Comparison of ENCODE assay signal across 8 cellular contexts in genomic region chr4:123649248-123649643, GRCh38.
DNase-seq lines count a peak whose midpoint lies in the region; ATAC-seq and TF ChIP-seq lines count a peak whose summit lies in the region.

No MANE protein-coding gene starts in this region.

- H3K27ac ChIP-seq in rectal smooth muscle tissue (ENCODE audit: low read depth, low read length) (peak overlapping the region; percentile 88), MM.1S (ENCODE audit: low read length) (no peak overlapping the region)

- H3K4me3 Mint-ChIP-seq in brain, result peak overlapping the region in 3 of 5 experiments; percentile 63 to 79 (median 70)

- H3K27me3 Mint-ChIP-seq in brain, result peaks cover 3% of the 10 kb centered on the region

- H3K4me3 ChIP-seq in rectal smooth muscle tissue (ENCODE audit: low read length) (peak overlapping the region; percentile 41), MM.1S (ENCODE audit: low read length) (no peak overlapping the region)

- H3K36me3 ChIP-seq in rectal smooth muscle tissue (ENCODE audit: control insufficient read depth, insufficient read depth, low read length), result no peaks in the 10 kb centered on the region
- H3K36me3 ChIP-seq in MM.1S (replicated peaks; ENCODE audit: insufficient read depth, low read length), result no peaks in the 10 kb centered on the region

- peak; percentile 79 for ATAC-seq in GM19324 (IDR thresholded peaks at IDR 0.05; ENCODE audit: low FRiP score, unreplicated experiment)
- peak; percentile 69 for ATAC-seq in HG03045 (IDR thresholded peaks at IDR 0.05; ENCODE audit: unreplicated experiment)

- H3F3A ChIP-seq in MM.1S (ENCODE audit: insufficient read depth, low read length), result no peaks in the 10 kb centered on the region

- no peak overlapping the region for H3K4me2 ChIP-seq in MM.1S (ENCODE audit: low read depth, low read length)

- H2AFZ ChIP-seq in MM.1S (ENCODE audit: low read length), result no peak overlapping the region

- no peaks in the 10 kb centered on the region for H3K79me2 ChIP-seq in MM.1S (ENCODE audit: low read length)

- TF ChIP-seq CTCF in brain (conservative IDR thresholded peaks at IDR 0.05) (no peak), MM.1S (IDR thresholded peaks at IDR 0.05; ENCODE audit: low read length) (no peak)

- H4K20me1 ChIP-seq in MM.1S (ENCODE audit: insufficient read depth, low read length), result no peaks in the 10 kb centered on the region

- H3K9me2 ChIP-seq in MM.1S (replicated peaks; ENCODE audit: insufficient read depth, low read length), result no peaks in the 10 kb centered on the region

- DNase-seq in iPS-NIHi7 (ENCODE audit: extremely low spot score) (no peak), GM19240 (ENCODE audit: insufficient read length, low spot score) (no peak), NCI-H2029 treated with DMSO at 0.1 percent for 48 hours (lab: John Stamatoyannopoulos, UW) (no peak), MM.1S (no peak)

- peaks cover 0 to 2% (median 0%) of the 10 kb centered on the region in 5 experiments for H3K9me3 Mint-ChIP-seq in brain

- H3K36me3 Mint-ChIP-seq in brain, result no peaks in the 10 kb centered on the region

- H3K27ac Mint-ChIP-seq in brain, result peak overlapping the region in 4 of 5 experiments; percentile 72 to 98 (median 94)

- H3K9me3 ChIP-seq in MM.1S (replicated peaks; ENCODE audit: insufficient read depth, low read length), result no peaks in the 10 kb centered on the region

- peaks cover 55% of the 10 kb centered on the region for H3K4me1 Mint-ChIP-seq in brain

- H3K27me3 ChIP-seq in rectal smooth muscle tissue (ENCODE audit: control insufficient read depth, insufficient read depth, low read length), result no peaks in the 10 kb centered on the region
- H3K27me3 ChIP-seq in MM.1S (replicated peaks; ENCODE audit: insufficient read depth, low read length), result no peaks in the 10 kb centered on the region

- H3K9ac ChIP-seq in rectal smooth muscle tissue (ENCODE audit: low read length) (no peak overlapping the region), MM.1S (ENCODE audit: low read length) (no peak overlapping the region)

- H3K4me1 ChIP-seq in rectal smooth muscle tissue (ENCODE audit: control insufficient read depth, insufficient read depth, low read length) (peaks cover 21% of the 10 kb centered on the region), MM.1S (ENCODE audit: low read length) (no peaks in the 10 kb centered on the region)
